13 cellular contexts compared by ENCODE assay signal in genomic region chr9:13445123-13445522, GRCh38.
DNase-seq lines count a peak whose midpoint lies in the region; ATAC-seq, FAIRE-seq and TF ChIP-seq lines count a peak whose summit lies in the region.
"Had no signal": no experiment of that assay in that cellular context is flagged by ENCODE, and none has a peak within 500 bp of the region (broad histone marks: within the 10 kb centered on the region; RNA-seq: fewer than 3 reads in every experiment).

No MANE protein-coding gene starts in this region.

- H2BK12ac ChIP-seq in H1 (ENCODE audit: low read depth, low read length) = no peak overlapping the region

- H3K56ac ChIP-seq in H1 (replicated peaks; ENCODE audit: insufficient read length, low read depth, low read length) = no peak overlapping the region

- no peaks in the 10 kb centered on the region for H3K79me2 ChIP-seq in H1 (ENCODE audit: control insufficient read depth in 1 of 2, insufficient read depth in 2 of 2, low read length in 2 of 2)

- H3K4ac ChIP-seq in H1 (replicated peaks; ENCODE audit: insufficient read length, low read depth, low read length) = no peak overlapping the region

- no peaks in the 10 kb centered on the region for H3K27me3 ChIP-seq in H1 (replicated peaks in 1 of 4; ENCODE audit: control insufficient read depth in 3 of 4, extremely low read depth in 1 of 4, insufficient read depth in 3 of 4, low read length in 3 of 4)
- H3K27me3 ChIP-seq: uterus had no signal

- H2AK5ac ChIP-seq in H1 (ENCODE audit: low read depth, low read length) = no peak overlapping the region

- H4K5ac ChIP-seq in H1 (ENCODE audit: insufficient read length, low read depth, low read length) = no peak overlapping the region

- POLR2A ChIA-PET in H1 (lab: Charles Lee; ENCODE audit: partially characterized antibody) = no interaction called here

- ATAC-seq in HG03159 (IDR thresholded peaks at IDR 0.05; ENCODE audit: unreplicated experiment) (no peak), HG03442 (IDR thresholded peaks at IDR 0.05; ENCODE audit: unreplicated experiment) (no peak), HG02885 (IDR thresholded peaks at IDR 0.05; ENCODE audit: poor library complexity, unreplicated experiment) (no peak), GM18870 (IDR thresholded peaks at IDR 0.05; ENCODE audit: unreplicated experiment) (no peak)
- ATAC-seq: pancreas had no signal

- peaks cover 0 to 6% (median 5%) of the 10 kb centered on the region in 4 experiments; a peak in 3 of 7 replicates for H3K4me1 ChIP-seq in H1 (replicated peaks in 1 of 4; ENCODE audit: control insufficient read depth in 3 of 4, insufficient read depth in 4 of 4, low read length in 3 of 4)
- H3K4me1 ChIP-seq: pancreas, uterus had no signal

- DNase-seq in DMS153 treated with DMSO at 0.1 percent for 48 hours (lab: John Stamatoyannopoulos, UW; ENCODE audit: unreplicated experiment) (peak; percentile 66), NCI-H748 (lab: John Stamatoyannopoulos, UW; ENCODE audit: unreplicated experiment) (peak; percentile 67), H1 (ENCODE audit: low read depth in 1 of 2, low spot score in 2 of 2) (no peak), medulla oblongata (ENCODE audit: extremely low spot score) (peak; percentile 50)
- DNase-seq: activated naive CD4-positive, alpha-beta T cell treated with Interleukin-2 at 50 U/mL for 16 hours; NCI-H1436 treated with DMSO at 0.1 percent for 48 hours; NK-92 treated with Interleukin-12 subunit alpha and Interleukin-12 subunit beta, amount 100 ng/mL, for 24 hours; pancreas; uterus had no signal

- H3K23ac ChIP-seq in H1 (ENCODE audit: insufficient read length) = no peak overlapping the region

- no peaks in the 10 kb centered on the region for H3K79me1 ChIP-seq in H1 (ENCODE audit: low read depth, low read length)

- no peak for TF ChIP-seq EP300 in H1 (IDR thresholded peaks at IDR 0.05; ENCODE audit: borderline replicate concordance in 1 of 2, low read depth in 2 of 2, low read length in 2 of 2)

- no peak overlapping the region for H2BK20ac ChIP-seq in H1 (ENCODE audit: low read length)

- H3K14ac ChIP-seq in H1 (ENCODE audit: insufficient read length) = no peak overlapping the region

- no peaks in the 10 kb centered on the region for H3K36me3 ChIP-seq in H1 (ENCODE audit: control insufficient read depth in 2 of 4, insufficient read depth in 4 of 4, low read length in 3 of 4)
- H3K36me3 ChIP-seq: pancreas, uterus had no signal

- H2AFZ ChIP-seq in H1 (ENCODE audit: low read length) = 0 out of 2 replicates have a peak overlapping the region, but pooled peaks have one; percentile 70

- CTCF ChIA-PET in H1 (lab: Charles Lee; ENCODE audit: partially characterized antibody) = interaction anchor here (0.6 to 0.8 kb wide), 3 partner anchors 17 to 1215 kb away, joined by 3 to 5 read pairs (median 3); no protein-coding TSS in a partner anchor

- H4K20me1 ChIP-seq in H1 (replicated peaks in 1 of 2; ENCODE audit: control insufficient read depth in 1 of 2, insufficient read depth in 2 of 2, low read length in 2 of 2) = no peaks in the 10 kb centered on the region

- no peak overlapping the region for H3K18ac ChIP-seq in H1 (ENCODE audit: extremely low read depth, low read length)

- H3K4me3 ChIP-seq in H1 (ENCODE audit: extremely low read depth in 1 of 4, insufficient read depth in 2 of 4, low read depth in 3 of 4, low read length in 4 of 4) = no peak overlapping the region
- H3K4me3 ChIP-seq: pancreas, uterus had no signal

- no peak overlapping the region; the same call in 1 of the 2 replicates for H2BK15ac ChIP-seq in H1 (ENCODE audit: low read length)

- no peak overlapping the region for H4K91ac ChIP-seq in H1 (replicated peaks; ENCODE audit: insufficient read length, low read length)

- TF ChIP-seq CTCF in H1 (IDR thresholded peaks at IDR 0.05; ENCODE audit: control extremely low read depth in 1 of 3, insufficient read depth in 1 of 3, low read depth in 1 of 3, low read length in 3 of 3) = no peak

- no peak overlapping the region for H3K27ac ChIP-seq in H1 (ENCODE audit: low read depth, low read length)
- H3K27ac ChIP-seq: pancreas, uterus had no signal

- H4K8ac ChIP-seq in H1 (ENCODE audit: extremely low read depth, insufficient read depth, low read length) = no peak overlapping the region

- no peaks in the 10 kb centered on the region for H3K9me3 ChIP-seq in H1 (ENCODE audit: insufficient read depth in 2 of 2, low read depth in 1 of 2, low read length in 1 of 2)
- H3K9me3 ChIP-seq: pancreas, uterus had no signal

- H3K9ac ChIP-seq in H1 (replicated peaks in 1 of 4; ENCODE audit: extremely low read depth in 1 of 4, low read depth in 3 of 4, low read length in 3 of 4) = no peak overlapping the region

- no peak overlapping the region for H3K4me2 ChIP-seq in H1 (ENCODE audit: insufficient read depth in 1 of 2, low read depth in 2 of 2, low read length in 2 of 2)

- no peak overlapping the region for H2BK5ac ChIP-seq in H1 (ENCODE audit: low read depth, low read length)

- H2BK120ac ChIP-seq in H1 (replicated peaks; ENCODE audit: low read depth, low read length) = no peak overlapping the region

- no peak for FAIRE-seq in H1 (lab: Jason Lieb, UNC)
- FAIRE-seq: pancreas had no signal

- H3K23me2 ChIP-seq in H1 (ENCODE audit: low read depth, low read length) = no peaks in the 10 kb centered on the region

- no peak for TF ChIP-seq RAD21 in H1 (IDR thresholded peaks at IDR 0.05 in 1 of 2, conservative IDR thresholded peaks at IDR 0.05 in 1 of 2; ENCODE audit: low read depth in 2 of 2, low read length in 2 of 2)

- 90% methylated on average over 4 of the region's 4 CpGs; no CpG with 5 or more reads in 1 of the 2 experiments for WGBS in H1 (ENCODE audit: extremely low coverage in 1 of 2, insufficient coverage in 1 of 2, insufficient read length in 1 of 2, insufficient replicate concordance in 2 of 2, low coverage in 1 of 2, low lambda C conversion rate in 2 of 2, missing lambda C conversion rate in 1 of 2), 2 experiments

- no peak for TF ChIP-seq POLR2A in H1 (IDR thresholded peaks at IDR 0.05; ENCODE audit: control extremely low read depth in 1 of 2, low read depth in 2 of 2, low read length in 2 of 2)

TF ChIP-seq in H1, 55 proteins besides CTCF, POLR2A, EP300 and RAD21 (continues in another document):
- TF ChIP-seq RNF2 (IDR thresholded peaks at IDR 0.05; ENCODE audit: borderline replicate concordance, low read depth, low read length, missing control alignments, poor library complexity, severe bottlenecking) (no peak), SIN3A (conservative IDR thresholded peaks at IDR 0.05 in 1 of 2, IDR thresholded peaks at IDR 0.05 in 1 of 2; ENCODE audit: low read depth in 1 of 2, low read length in 2 of 2) (no peak), EGR1 (IDR thresholded peaks at IDR 0.05; ENCODE audit: borderline replicate concordance, low read depth, low read length) (no peak), E2F6 (IDR thresholded peaks at IDR 0.05) (no peak), USF2 (IDR thresholded peaks at IDR 0.05; ENCODE audit: low read length) (no peak)

Comparison
In these comparisons a context has a peak if more than half of its experiments do, and no peak if none do; other contexts are left out.
1. DNase-seq: peak in DMS153 treated with DMSO at 0.1 percent for 48 hours (single experiment), NCI-H748 (single experiment) and medulla oblongata (single experiment); none in H1 (0 of 2).